In genomic region chr18:9516437-9517064, GRCh38 we compare ENCODE assay signal across 8 cellular contexts. TPM values are rescaled to one million over a fixed set of nuclear protein-coding genes. Genes with fewer than 3 reads are reported as not detected.
DNase-seq lines count a peak whose midpoint lies in the region; ATAC-seq and TF ChIP-seq lines count a peak whose summit lies in the region.

No MANE protein-coding gene starts in this region.

- no peak overlapping the region for H2AFZ ChIP-seq in osteoblast (ENCODE audit: low read length)

- no peaks in the 10 kb centered on the region for H3K27me3 ChIP-seq in osteoblast (ENCODE audit: insufficient read depth, low read length)

- H3K4me3 ChIP-seq in osteoblast (ENCODE audit: insufficient read depth, low read length): no peak overlapping the region

- H3K79me2 ChIP-seq in osteoblast (ENCODE audit: insufficient read depth, low read length): peaks cover 30% of the 10 kb centered on the region

- H3K36me3 ChIP-seq in osteoblast (ENCODE audit: insufficient read depth, low read length): no peaks in the 10 kb centered on the region

- TF ChIP-seq CTCF in osteoblast (IDR thresholded peaks at IDR 0.05; ENCODE audit: extremely low read depth, low read depth, low read length): peak; percentile 88

- no peak for ATAC-seq in HG03439 (IDR thresholded peaks at IDR 0.05; ENCODE audit: unreplicated experiment)
- ATAC-seq in GM18870 (IDR thresholded peaks at IDR 0.05; ENCODE audit: unreplicated experiment): no peak

- DNase-seq in NCI-H82 (lab: John Stamatoyannopoulos, UW) (peak; percentile 46), NCI-H82 treated with DMSO at 0.1 percent for 48 hours (lab: John Stamatoyannopoulos, UW; ENCODE audit: unreplicated experiment) (no peak), M059J (ENCODE audit: low read depth) (peak; percentile 44), SKM-1 (lab: John Stamatoyannopoulos, UW; ENCODE audit: unreplicated experiment) (peak; percentile 51), fibroblast of gingiva (ENCODE audit: low read depth) (peak; percentile 42), osteoblast (ENCODE audit: insufficient read length, low spot score, missing footprints) (no peak)

- H3K4me1 ChIP-seq in osteoblast (ENCODE audit: insufficient read depth, low read length): peaks cover 14% of the 10 kb centered on the region

- H3K4me2 ChIP-seq in osteoblast (ENCODE audit: insufficient read depth, low read length): no peak overlapping the region

- H4K20me1 ChIP-seq in osteoblast (ENCODE audit: insufficient read depth, low read length): no peaks in the 10 kb centered on the region

- H3K9me3 ChIP-seq in osteoblast (ENCODE audit: low read depth, low read length): no peaks in the 10 kb centered on the region

- H3K27ac ChIP-seq in osteoblast (ENCODE audit: low read depth, low read length): no peak overlapping the region

RNA-seq across cellular contexts. Expression of gene RALBP1, which starts 41.2 kb away (rescaled TPM):
- 45.8 and 64.0 TPM in 2 replicates for total RNA-seq in M059J (2014; rRNA removed; shearing (Covaris generic))
- 78.7 and 90.8 TPM in 2 replicates for total RNA-seq in osteoblast

Comparison
In these comparisons a context has a peak if more than half of its experiments do, and no peak if none do; other contexts are left out.
1. DNase-seq: peak in NCI-H82 (single experiment), M059J (single experiment), SKM-1 (single experiment) and fibroblast of gingiva (single experiment); none in NCI-H82 treated with DMSO at 0.1 percent for 48 hours (single experiment) and osteoblast (single experiment).